1 cellular context compared by ENCODE assay signal in the genomic region with DNA sequence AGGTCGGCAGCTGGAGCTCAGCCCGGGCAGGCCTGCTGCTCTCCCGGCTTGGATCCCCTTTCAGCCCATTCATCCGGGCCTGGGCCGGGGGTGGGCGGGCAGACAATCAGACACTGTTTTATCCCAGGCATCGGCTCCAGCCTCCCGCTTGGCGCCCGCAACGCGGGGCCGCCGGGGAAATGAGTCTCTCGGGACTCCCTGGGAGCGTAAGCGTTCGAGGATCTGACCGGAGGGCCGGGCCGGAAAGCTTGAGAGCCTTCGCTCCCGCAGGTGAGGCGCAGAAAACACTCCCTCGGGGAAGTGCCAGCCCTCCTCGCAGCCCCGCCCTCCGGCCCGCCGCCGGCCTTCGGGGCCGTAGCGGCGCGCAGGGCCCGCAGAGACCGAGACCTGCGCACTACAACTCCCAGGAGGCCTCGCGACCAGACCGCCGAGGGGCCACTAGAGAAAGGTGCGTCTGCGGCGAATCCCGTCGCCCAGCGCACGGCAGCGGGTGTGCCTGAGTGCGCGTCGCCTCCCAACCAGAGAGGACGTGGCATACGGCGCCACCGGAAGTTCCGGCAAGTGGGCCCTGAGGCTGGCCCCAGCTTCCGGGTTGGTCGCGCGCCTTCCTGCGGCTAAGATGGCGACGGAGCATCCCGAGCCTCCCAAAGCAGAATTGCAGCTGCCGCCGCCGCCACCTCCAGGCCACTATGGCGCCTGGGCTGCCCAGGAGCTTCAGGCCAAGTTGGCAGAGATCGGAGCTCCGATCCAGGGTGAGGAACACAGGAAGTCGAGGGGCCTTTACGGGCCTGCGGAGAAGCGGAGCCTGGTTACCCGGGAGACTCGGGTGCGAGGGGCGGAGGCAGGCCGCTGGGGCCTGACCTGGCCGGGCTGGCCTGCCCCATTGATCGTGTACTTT.
TF ChIP-seq lines count a peak whose summit lies in the region.

A gene with protein sequence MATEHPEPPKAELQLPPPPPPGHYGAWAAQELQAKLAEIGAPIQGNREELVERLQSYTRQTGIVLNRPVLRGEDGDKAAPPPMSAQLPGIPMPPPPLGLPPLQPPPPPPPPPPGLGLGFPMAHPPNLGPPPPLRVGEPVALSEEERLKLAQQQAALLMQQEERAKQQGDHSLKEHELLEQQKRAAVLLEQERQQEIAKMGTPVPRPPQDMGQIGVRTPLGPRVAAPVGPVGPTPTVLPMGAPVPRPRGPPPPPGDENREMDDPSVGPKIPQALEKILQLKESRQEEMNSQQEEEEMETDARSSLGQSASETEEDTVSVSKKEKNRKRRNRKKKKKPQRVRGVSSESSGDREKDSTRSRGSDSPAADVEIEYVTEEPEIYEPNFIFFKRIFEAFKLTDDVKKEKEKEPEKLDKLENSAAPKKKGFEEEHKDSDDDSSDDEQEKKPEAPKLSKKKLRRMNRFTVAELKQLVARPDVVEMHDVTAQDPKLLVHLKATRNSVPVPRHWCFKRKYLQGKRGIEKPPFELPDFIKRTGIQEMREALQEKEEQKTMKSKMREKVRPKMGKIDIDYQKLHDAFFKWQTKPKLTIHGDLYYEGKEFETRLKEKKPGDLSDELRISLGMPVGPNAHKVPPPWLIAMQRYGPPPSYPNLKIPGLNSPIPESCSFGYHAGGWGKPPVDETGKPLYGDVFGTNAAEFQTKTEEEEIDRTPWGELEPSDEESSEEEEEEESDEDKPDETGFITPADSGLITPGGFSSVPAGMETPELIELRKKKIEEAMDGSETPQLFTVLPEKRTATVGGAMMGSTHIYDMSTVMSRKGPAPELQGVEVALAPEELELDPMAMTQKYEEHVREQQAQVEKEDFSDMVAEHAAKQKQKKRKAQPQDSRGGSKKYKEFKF (plus strand): TSS at position 599 of the 898 bp plus-strand sequence. CDS start 21 bp downstream, at position 620.

TF ChIP-seq in K562, 482 proteins besides CTCF, POLR2A, EP300 and RAD21 (continued from another document and continues in another):
- TF ChIP-seq NEUROD1 (IDR thresholded peaks at IDR 0.05; ENCODE audit: borderline replicate concordance, low read depth, low read length, partially characterized antibody) (peak; percentile 24), ELF2 (CRISPR knock-in tag; IDR thresholded peaks at IDR 0.05) (peak; percentile 96), CXXC5 (CRISPR knock-in tag; IDR thresholded peaks at IDR 0.05) (peak; percentile 99), HDAC1 (IDR thresholded peaks at IDR 0.05) (peak in 1 of 2 experiments; percentile 83; a peak in 2 of 4 replicates), TEAD1 (CRISPR knock-in tag; IDR thresholded peaks at IDR 0.05) (no peak), KLF13 (tag; IDR thresholded peaks at IDR 0.05; ENCODE audit: borderline replicate concordance, low read depth) (no peak), PML (IDR thresholded peaks at IDR 0.05; ENCODE audit: low read length) (0 out of 2 replicates have a peak, but pooled peaks have one; percentile 76), PHF20 (IDR thresholded peaks at IDR 0.05; ENCODE audit: partially characterized antibody) (peak; percentile 94), ESRRB (CRISPR knock-in tag; IDR thresholded peaks at IDR 0.05; ENCODE audit: borderline replicate concordance) (no peak), ZBTB17 (CRISPR knock-in tag; IDR thresholded peaks at IDR 0.05) (0 out of 2 replicates have a peak, but pooled peaks have one; percentile 14), HDAC2 (IDR thresholded peaks at IDR 0.05) (peak; percentile 47; the same call in 1 of the 2 replicates), MED1 (CRISPR knock-in tag; IDR thresholded peaks at IDR 0.05; ENCODE audit: borderline replicate concordance) (no peak), POU5F1 (IDR thresholded peaks at IDR 0.05; ENCODE audit: borderline replicate concordance, low read depth, low read length, partially characterized antibody) (peak; percentile 51), CCNT2 (IDR thresholded peaks at IDR 0.05; ENCODE audit: borderline replicate concordance, extremely low read depth, insufficient read length, low read depth, low read length) (peak; percentile 81), RBM25 (IDR thresholded peaks at IDR 0.05; ENCODE audit: low read depth, low read length, severe bottlenecking) (no peak), SIX5 (IDR thresholded peaks at IDR 0.05; ENCODE audit: borderline replicate concordance in 1 of 2, insufficient read depth in 1 of 2, low read depth in 1 of 2, low read length in 2 of 2) (peak; percentile 78 to 79), ZNF583 (CRISPR knock-in tag; IDR thresholded peaks at IDR 0.05) (no peak), SIN3B (IDR thresholded peaks at IDR 0.05; ENCODE audit: low read depth) (peak; percentile 94), ETV1 (tag; conservative IDR thresholded peaks at IDR 0.05; ENCODE audit: low read depth) (peak; percentile 83), GTF2E2 (tag; IDR thresholded peaks at IDR 0.05) (peak; percentile 78), TAF7 (tag; IDR thresholded peaks at IDR 0.05) (peak; percentile 94), RBM14 (IDR thresholded peaks at IDR 0.05; ENCODE audit: borderline replicate concordance, insufficient read depth, low read depth, low read length) (0 out of 2 replicates have a peak, but pooled peaks have one; percentile 10), TBP (optimal IDR thresholded peaks at IDR 0.05; ENCODE audit: low read depth, low read length) (peak; percentile 88), ZKSCAN8 (CRISPR knock-in tag; IDR thresholded peaks at IDR 0.05) (no peak), FOXA3 (CRISPR knock-in tag; conservative IDR thresholded peaks at IDR 0.05 in 1 of 2, IDR thresholded peaks at IDR 0.05 in 1 of 2) (0 out of 4 replicates have a peak, but pooled peaks of 1 of the 2 experiments have one; percentile 36), SIN3A (IDR thresholded peaks at IDR 0.05; ENCODE audit: borderline replicate concordance in 2 of 2, control insufficient read depth in 1 of 2, low read depth in 2 of 2, low read length in 2 of 2) (peak; percentile 87 to 94; a peak in 3 of 4 replicates), MTA3 (IDR thresholded peaks at IDR 0.05; ENCODE audit: borderline replicate concordance) (peak; percentile 58; the same call in 1 of the 2 replicates), SMAD1 (IDR thresholded peaks at IDR 0.05; ENCODE audit: low read depth, low read length, partially characterized antibody) (peak; percentile 40)
- TF ChIP-seq, protein P1, sequence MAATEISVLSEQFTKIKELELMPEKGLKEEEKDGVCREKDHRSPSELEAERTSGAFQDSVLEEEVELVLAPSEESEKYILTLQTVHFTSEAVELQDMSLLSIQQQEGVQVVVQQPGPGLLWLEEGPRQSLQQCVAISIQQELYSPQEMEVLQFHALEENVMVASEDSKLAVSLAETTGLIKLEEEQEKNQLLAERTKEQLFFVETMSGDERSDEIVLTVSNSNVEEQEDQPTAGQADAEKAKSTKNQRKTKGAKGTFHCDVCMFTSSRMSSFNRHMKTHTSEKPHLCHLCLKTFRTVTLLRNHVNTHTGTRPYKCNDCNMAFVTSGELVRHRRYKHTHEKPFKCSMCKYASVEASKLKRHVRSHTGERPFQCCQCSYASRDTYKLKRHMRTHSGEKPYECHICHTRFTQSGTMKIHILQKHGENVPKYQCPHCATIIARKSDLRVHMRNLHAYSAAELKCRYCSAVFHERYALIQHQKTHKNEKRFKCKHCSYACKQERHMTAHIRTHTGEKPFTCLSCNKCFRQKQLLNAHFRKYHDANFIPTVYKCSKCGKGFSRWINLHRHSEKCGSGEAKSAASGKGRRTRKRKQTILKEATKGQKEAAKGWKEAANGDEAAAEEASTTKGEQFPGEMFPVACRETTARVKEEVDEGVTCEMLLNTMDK (IDR thresholded peaks at IDR 0.05; ENCODE audit: borderline replicate concordance, insufficient read depth, low read depth, low read length, poor library complexity, severe bottlenecking), result no peak
- TF ChIP-seq, protein P2, sequence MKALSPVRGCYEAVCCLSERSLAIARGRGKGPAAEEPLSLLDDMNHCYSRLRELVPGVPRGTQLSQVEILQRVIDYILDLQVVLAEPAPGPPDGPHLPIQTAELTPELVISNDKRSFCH (CRISPR knock-in tag; IDR thresholded peaks at IDR 0.05), result no peak
- TF ChIP-seq, protein P2 (tag; IDR thresholded peaks at IDR 0.05), result peak; percentile 48; the same call in 1 of the 2 replicates
- TF ChIP-seq, protein P3, sequence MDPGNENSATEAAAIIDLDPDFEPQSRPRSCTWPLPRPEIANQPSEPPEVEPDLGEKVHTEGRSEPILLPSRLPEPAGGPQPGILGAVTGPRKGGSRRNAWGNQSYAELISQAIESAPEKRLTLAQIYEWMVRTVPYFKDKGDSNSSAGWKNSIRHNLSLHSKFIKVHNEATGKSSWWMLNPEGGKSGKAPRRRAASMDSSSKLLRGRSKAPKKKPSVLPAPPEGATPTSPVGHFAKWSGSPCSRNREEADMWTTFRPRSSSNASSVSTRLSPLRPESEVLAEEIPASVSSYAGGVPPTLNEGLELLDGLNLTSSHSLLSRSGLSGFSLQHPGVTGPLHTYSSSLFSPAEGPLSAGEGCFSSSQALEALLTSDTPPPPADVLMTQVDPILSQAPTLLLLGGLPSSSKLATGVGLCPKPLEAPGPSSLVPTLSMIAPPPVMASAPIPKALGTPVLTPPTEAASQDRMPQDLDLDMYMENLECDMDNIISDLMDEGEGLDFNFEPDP (CRISPR knock-in tag; IDR thresholded peaks at IDR 0.05), result no peak
- TF ChIP-seq, protein P4, sequence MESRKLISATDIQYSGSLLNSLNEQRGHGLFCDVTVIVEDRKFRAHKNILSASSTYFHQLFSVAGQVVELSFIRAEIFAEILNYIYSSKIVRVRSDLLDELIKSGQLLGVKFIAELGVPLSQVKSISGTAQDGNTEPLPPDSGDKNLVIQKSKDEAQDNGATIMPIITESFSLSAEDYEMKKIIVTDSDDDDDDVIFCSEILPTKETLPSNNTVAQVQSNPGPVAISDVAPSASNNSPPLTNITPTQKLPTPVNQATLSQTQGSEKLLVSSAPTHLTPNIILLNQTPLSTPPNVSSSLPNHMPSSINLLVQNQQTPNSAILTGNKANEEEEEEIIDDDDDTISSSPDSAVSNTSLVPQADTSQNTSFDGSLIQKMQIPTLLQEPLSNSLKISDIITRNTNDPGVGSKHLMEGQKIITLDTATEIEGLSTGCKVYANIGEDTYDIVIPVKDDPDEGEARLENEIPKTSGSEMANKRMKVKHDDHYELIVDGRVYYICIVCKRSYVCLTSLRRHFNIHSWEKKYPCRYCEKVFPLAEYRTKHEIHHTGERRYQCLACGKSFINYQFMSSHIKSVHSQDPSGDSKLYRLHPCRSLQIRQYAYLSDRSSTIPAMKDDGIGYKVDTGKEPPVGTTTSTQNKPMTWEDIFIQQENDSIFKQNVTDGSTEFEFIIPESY (CRISPR knock-in tag; IDR thresholded peaks at IDR 0.05), result peak; percentile 10; the same call in 1 of the 2 replicates
- TF ChIP-seq, protein P5, sequence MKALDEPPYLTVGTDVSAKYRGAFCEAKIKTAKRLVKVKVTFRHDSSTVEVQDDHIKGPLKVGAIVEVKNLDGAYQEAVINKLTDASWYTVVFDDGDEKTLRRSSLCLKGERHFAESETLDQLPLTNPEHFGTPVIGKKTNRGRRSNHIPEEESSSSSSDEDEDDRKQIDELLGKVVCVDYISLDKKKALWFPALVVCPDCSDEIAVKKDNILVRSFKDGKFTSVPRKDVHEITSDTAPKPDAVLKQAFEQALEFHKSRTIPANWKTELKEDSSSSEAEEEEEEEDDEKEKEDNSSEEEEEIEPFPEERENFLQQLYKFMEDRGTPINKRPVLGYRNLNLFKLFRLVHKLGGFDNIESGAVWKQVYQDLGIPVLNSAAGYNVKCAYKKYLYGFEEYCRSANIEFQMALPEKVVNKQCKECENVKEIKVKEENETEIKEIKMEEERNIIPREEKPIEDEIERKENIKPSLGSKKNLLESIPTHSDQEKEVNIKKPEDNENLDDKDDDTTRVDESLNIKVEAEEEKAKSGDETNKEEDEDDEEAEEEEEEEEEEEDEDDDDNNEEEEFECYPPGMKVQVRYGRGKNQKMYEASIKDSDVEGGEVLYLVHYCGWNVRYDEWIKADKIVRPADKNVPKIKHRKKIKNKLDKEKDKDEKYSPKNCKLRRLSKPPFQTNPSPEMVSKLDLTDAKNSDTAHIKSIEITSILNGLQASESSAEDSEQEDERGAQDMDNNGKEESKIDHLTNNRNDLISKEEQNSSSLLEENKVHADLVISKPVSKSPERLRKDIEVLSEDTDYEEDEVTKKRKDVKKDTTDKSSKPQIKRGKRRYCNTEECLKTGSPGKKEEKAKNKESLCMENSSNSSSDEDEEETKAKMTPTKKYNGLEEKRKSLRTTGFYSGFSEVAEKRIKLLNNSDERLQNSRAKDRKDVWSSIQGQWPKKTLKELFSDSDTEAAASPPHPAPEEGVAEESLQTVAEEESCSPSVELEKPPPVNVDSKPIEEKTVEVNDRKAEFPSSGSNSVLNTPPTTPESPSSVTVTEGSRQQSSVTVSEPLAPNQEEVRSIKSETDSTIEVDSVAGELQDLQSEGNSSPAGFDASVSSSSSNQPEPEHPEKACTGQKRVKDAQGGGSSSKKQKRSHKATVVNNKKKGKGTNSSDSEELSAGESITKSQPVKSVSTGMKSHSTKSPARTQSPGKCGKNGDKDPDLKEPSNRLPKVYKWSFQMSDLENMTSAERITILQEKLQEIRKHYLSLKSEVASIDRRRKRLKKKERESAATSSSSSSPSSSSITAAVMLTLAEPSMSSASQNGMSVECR (CRISPR knock-in tag; IDR thresholded peaks at IDR 0.05), result peak; percentile 82
- TF ChIP-seq, protein P6, sequence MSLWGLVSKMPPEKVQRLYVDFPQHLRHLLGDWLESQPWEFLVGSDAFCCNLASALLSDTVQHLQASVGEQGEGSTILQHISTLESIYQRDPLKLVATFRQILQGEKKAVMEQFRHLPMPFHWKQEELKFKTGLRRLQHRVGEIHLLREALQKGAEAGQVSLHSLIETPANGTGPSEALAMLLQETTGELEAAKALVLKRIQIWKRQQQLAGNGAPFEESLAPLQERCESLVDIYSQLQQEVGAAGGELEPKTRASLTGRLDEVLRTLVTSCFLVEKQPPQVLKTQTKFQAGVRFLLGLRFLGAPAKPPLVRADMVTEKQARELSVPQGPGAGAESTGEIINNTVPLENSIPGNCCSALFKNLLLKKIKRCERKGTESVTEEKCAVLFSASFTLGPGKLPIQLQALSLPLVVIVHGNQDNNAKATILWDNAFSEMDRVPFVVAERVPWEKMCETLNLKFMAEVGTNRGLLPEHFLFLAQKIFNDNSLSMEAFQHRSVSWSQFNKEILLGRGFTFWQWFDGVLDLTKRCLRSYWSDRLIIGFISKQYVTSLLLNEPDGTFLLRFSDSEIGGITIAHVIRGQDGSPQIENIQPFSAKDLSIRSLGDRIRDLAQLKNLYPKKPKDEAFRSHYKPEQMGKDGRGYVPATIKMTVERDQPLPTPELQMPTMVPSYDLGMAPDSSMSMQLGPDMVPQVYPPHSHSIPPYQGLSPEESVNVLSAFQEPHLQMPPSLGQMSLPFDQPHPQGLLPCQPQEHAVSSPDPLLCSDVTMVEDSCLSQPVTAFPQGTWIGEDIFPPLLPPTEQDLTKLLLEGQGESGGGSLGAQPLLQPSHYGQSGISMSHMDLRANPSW (CRISPR knock-in tag; IDR thresholded peaks at IDR 0.05), result 0 out of 2 replicates have a peak, but pooled peaks have one; percentile 17
